In genomic region chr15:76345880-76346665, GRCh38 we compare ENCODE assay signal across 1 cellular context.
A peak's percentile ranks its signal among the peaks of the same experiment; 100 is the strongest.
TF ChIP-seq lines count a peak whose summit lies in the region.

No MANE protein-coding gene starts in this region.

TF ChIP-seq in HepG2, 621 proteins besides CTCF, POLR2A, EP300 and RAD21 (continued from another document and continues in another):
- TF ChIP-seq STAT6 (CRISPR knock-in tag; IDR thresholded peaks at IDR 0.05; ENCODE audit: borderline replicate concordance), result no peak
- TF ChIP-seq ZNF768 (CRISPR knock-in tag; IDR thresholded peaks at IDR 0.05), result no peak
- TF ChIP-seq ZSCAN25 (CRISPR knock-in tag; IDR thresholded peaks at IDR 0.05), result no peak
- no peak for TF ChIP-seq AKNA (CRISPR knock-in tag; IDR thresholded peaks at IDR 0.05; ENCODE audit: borderline replicate concordance)
- no peak for TF ChIP-seq ZNF839 (CRISPR knock-in tag; IDR thresholded peaks at IDR 0.05; ENCODE audit: borderline replicate concordance)
- TF ChIP-seq USF2 (IDR thresholded peaks at IDR 0.05; ENCODE audit: low read depth, low read length), result no peak
- no peak for TF ChIP-seq USF2 (CRISPR knock-in tag; IDR thresholded peaks at IDR 0.05; ENCODE audit: borderline replicate concordance)
- TF ChIP-seq MIXL1 (CRISPR knock-in tag; IDR thresholded peaks at IDR 0.05), result no peak
- peak; percentile 47; the same call in 1 of the 2 replicates for TF ChIP-seq PHF21A (CRISPR knock-in tag; IDR thresholded peaks at IDR 0.05)
- TF ChIP-seq SCMH1 (CRISPR knock-in tag; IDR thresholded peaks at IDR 0.05; ENCODE audit: borderline replicate concordance), result no peak
- TF ChIP-seq ZMYM4 (CRISPR knock-in tag; IDR thresholded peaks at IDR 0.05), result peak; percentile 58
- TF ChIP-seq NCOR1 (IDR thresholded peaks at IDR 0.05; ENCODE audit: borderline replicate concordance, low read length), result no peak
- peak; percentile 44; the same call in 1 of the 2 replicates for TF ChIP-seq IKZF5 (CRISPR knock-in tag; IDR thresholded peaks at IDR 0.05)
- TF ChIP-seq ARNT (IDR thresholded peaks at IDR 0.05), result no peak
- TF ChIP-seq ZNF235 (CRISPR knock-in tag; IDR thresholded peaks at IDR 0.05; ENCODE audit: borderline replicate concordance), result no peak; the same call in 1 of the 2 replicates
- no peak for TF ChIP-seq ATF7 (IDR thresholded peaks at IDR 0.05)
- TF ChIP-seq ATF7 (CRISPR knock-in tag; IDR thresholded peaks at IDR 0.05), result no peak
- TF ChIP-seq BRCA1 (CRISPR knock-in tag; IDR thresholded peaks at IDR 0.05), result no peak
- TF ChIP-seq NCOA5 (CRISPR knock-in tag; IDR thresholded peaks at IDR 0.05), result no peak
- peak; percentile 5 for TF ChIP-seq XRCC5 (optimal IDR thresholded peaks at IDR 0.05; ENCODE audit: low read length)
- peak; percentile 79 for TF ChIP-seq SAP130 (CRISPR knock-in tag; IDR thresholded peaks at IDR 0.05; ENCODE audit: low read depth)
- no peak for TF ChIP-seq ZNF652 (CRISPR knock-in tag; IDR thresholded peaks at IDR 0.05; ENCODE audit: borderline replicate concordance, low read depth)
- no peak for TF ChIP-seq PRDM4 (CRISPR knock-in tag; IDR thresholded peaks at IDR 0.05; ENCODE audit: borderline replicate concordance)
- TF ChIP-seq ZNF256 (CRISPR knock-in tag; conservative IDR thresholded peaks at IDR 0.05), result no peak
- TF ChIP-seq ZZZ3 (CRISPR knock-in tag; IDR thresholded peaks at IDR 0.05; ENCODE audit: borderline replicate concordance), result no peak
- no peak for TF ChIP-seq SOX5 (CRISPR knock-in tag; IDR thresholded peaks at IDR 0.05; ENCODE audit: borderline replicate concordance)
- no peak for TF ChIP-seq ATF2 (CRISPR knock-in tag; IDR thresholded peaks at IDR 0.05)
- TF ChIP-seq DBP (CRISPR knock-in tag; IDR thresholded peaks at IDR 0.05; ENCODE audit: not compliant biosample characterization), result no peak
- TF ChIP-seq NFYC (CRISPR knock-in tag; IDR thresholded peaks at IDR 0.05), result no peak
- TF ChIP-seq ZNF34 (CRISPR knock-in tag; IDR thresholded peaks at IDR 0.05; ENCODE audit: borderline replicate concordance), result no peak
- TF ChIP-seq NR3C1 (CRISPR knock-in tag; IDR thresholded peaks at IDR 0.05), result no peak
- no peak for TF ChIP-seq NR1H2 (CRISPR knock-in tag; IDR thresholded peaks at IDR 0.05; ENCODE audit: borderline replicate concordance, low read depth)
- no peak for TF ChIP-seq NFYB (CRISPR knock-in tag; IDR thresholded peaks at IDR 0.05)
- TF ChIP-seq GZF1 (CRISPR knock-in tag; IDR thresholded peaks at IDR 0.05), result 0 out of 2 replicates have a peak, but pooled peaks have one; percentile 47
- TF ChIP-seq ZNF788 (CRISPR knock-in tag; IDR thresholded peaks at IDR 0.05; ENCODE audit: borderline replicate concordance), result no peak
- no peak for TF ChIP-seq ZNF331 (CRISPR knock-in tag; IDR thresholded peaks at IDR 0.05)
- TF ChIP-seq KLF13 (CRISPR knock-in tag; IDR thresholded peaks at IDR 0.05), result no peak
- TF ChIP-seq SNAPC4 (CRISPR knock-in tag; IDR thresholded peaks at IDR 0.05), result peak; percentile 84
- TF ChIP-seq KAT8 (CRISPR knock-in tag; IDR thresholded peaks at IDR 0.05), result 0 out of 2 replicates have a peak, but pooled peaks have one; percentile 13
- no peak for TF ChIP-seq MTF2 (CRISPR knock-in tag; IDR thresholded peaks at IDR 0.05; ENCODE audit: borderline replicate concordance)
